ENCODE assay signal across 17 cellular contexts in genomic region chr2:11250400-11251277, GRCh38.
A peak's percentile ranks its signal among the peaks of the same experiment; 100 is the strongest.
DNase-seq lines count a peak whose midpoint lies in the region; ATAC-seq and TF ChIP-seq lines count a peak whose summit lies in the region.
"Had no signal": no experiment of that assay in that cellular context is flagged by ENCODE, and none has a peak within 500 bp of the region (broad histone marks: within the 10 kb centered on the region; RNA-seq: fewer than 3 reads in every experiment).

No MANE protein-coding gene starts in this region.

- CTCF ChIA-PET in WTC11 (lab: Charles Lee) = interaction anchor here (1.0 kb wide), 2 partner anchors 16 to 25 kb away, joined by 3 to 4 read pairs; no protein-coding TSS in a partner anchor

- H3K9me3 ChIP-seq in osteoblast (ENCODE audit: low read depth, low read length) (no peaks in the 10 kb centered on the region), adrenal gland (replicated peaks in 1 of 3) (no peaks in the 10 kb centered on the region)
- H3K9me3 ChIP-seq: left lung had no signal

- no peak overlapping the region for H3K4me3 Mint-ChIP-seq in WTC11
- H3K4me3 Mint-ChIP-seq: T-helper 1 cell treated with Interleukin-12 subunit alpha and Interleukin-12 subunit beta and Interleukin-4 antibody, amounts not matched to agents 30 μg/mL and 1 μg/mL, for 36 hours had no signal

- H3K4me1 ChIP-seq in osteoblast (ENCODE audit: insufficient read depth, low read length) (peaks cover 8% of the 10 kb centered on the region), adrenal gland (replicated peaks in 1 of 2) (no peaks in the 10 kb centered on the region)

- intact Hi-C loops in adrenal gland (cut with DNase I) = no loop called here

- POLR2A ChIA-PET in WTC11 (lab: Charles Lee) = no interaction called here

- H2AFZ ChIP-seq in osteoblast (ENCODE audit: low read length) = peak overlapping the region; percentile 29

- H3K36me3 ChIP-seq in osteoblast (ENCODE audit: insufficient read depth, low read length) = peaks cover 19% of the 10 kb centered on the region
- H3K36me3 ChIP-seq in adrenal gland (replicated peaks in 1 of 2) = no peaks in the 10 kb centered on the region

- no peaks in the 10 kb centered on the region for H3K27me3 Mint-ChIP-seq in WTC11 (ENCODE audit: low read depth)

- TF ChIP-seq POLR2A in adrenal gland (IDR thresholded peaks at IDR 0.05) = no peak

- WGBS in adrenal gland, 4 donors = 83 to 91% (median 86%) methylated on average over 4 of the region's 4 CpGs

- H3K9me3 Mint-ChIP-seq in WTC11 = peaks cover 8% of the 10 kb centered on the region

- peak overlapping the region; percentile 56 for H3K27ac ChIP-seq in osteoblast (ENCODE audit: low read depth, low read length)
- no peak overlapping the region for H3K27ac ChIP-seq in adrenal gland
- H3K27ac ChIP-seq: left lung had no signal

- H4K20me1 ChIP-seq in osteoblast (ENCODE audit: insufficient read depth, low read length) = peaks cover 7% of the 10 kb centered on the region

- ATAC-seq in WTC11 = peak; percentile 56
- ATAC-seq: left lung had no signal

- peak; percentile 31 for DNase-seq in ELR (ENCODE audit: low read depth)
- no peak for DNase-seq in WTC11 (ENCODE audit: low spot score)
- peak; percentile 45 for DNase-seq in fibroblast of the aortic adventitia (ENCODE audit: low read depth)
- no peak for DNase-seq in osteoblast (ENCODE audit: insufficient read length, low spot score, missing footprints)
- no peak for DNase-seq in T-helper 1 cell
- no peak for DNase-seq in amniotic stem cell (lab: John Stamatoyannopoulos, UW)
- no peak for DNase-seq in adrenal gland
- DNase-seq: activated CD4-positive, alpha-beta T cell treated with anti-CD3 and anti-CD28 coated beads, Interleukin-2, amount 50 U/mL, for 1 hour; activated gamma-delta T cell treated with Interleukin-2 at 50 U/mL for 16 hours; DND-41; foreskin fibroblast; left lung; NCI-H2107; NCI-H69; Right ventricle myocardium superior; substantia nigra had no signal

- no peaks in the 10 kb centered on the region for H3K27me3 ChIP-seq in osteoblast (ENCODE audit: insufficient read depth, low read length)
- H3K27me3 ChIP-seq in adrenal gland = no peaks in the 10 kb centered on the region
- H3K27me3 ChIP-seq: left lung had no signal

- H3K4me3 ChIP-seq in fibroblast of the aortic adventitia (ENCODE audit: low read depth, low read length) (no peak overlapping the region), osteoblast (ENCODE audit: insufficient read depth, low read length) (no peak overlapping the region), adrenal gland (no peak overlapping the region)
- H3K4me3 ChIP-seq: left lung had no signal

- peaks cover 6% of the 10 kb centered on the region; the same call in 1 of the 2 replicates for H3K36me3 Mint-ChIP-seq in WTC11

- peaks cover 64% of the 10 kb centered on the region for H3K79me2 ChIP-seq in osteoblast (ENCODE audit: insufficient read depth, low read length)

- TF ChIP-seq CTCF in WTC11 (IDR thresholded peaks at IDR 0.05) (no peak), fibroblast of the aortic adventitia (IDR thresholded peaks at IDR 0.05; ENCODE audit: insufficient read depth, low read length) (no peak), osteoblast (IDR thresholded peaks at IDR 0.05; ENCODE audit: extremely low read depth, low read depth, low read length) (no peak), adrenal gland (IDR thresholded peaks at IDR 0.05) (no peak)

- peak overlapping the region; percentile 60 for H3K4me2 ChIP-seq in osteoblast (ENCODE audit: insufficient read depth, low read length)

- peaks cover 15% of the 10 kb centered on the region for H3K4me1 Mint-ChIP-seq in WTC11

- H3K27ac Mint-ChIP-seq in WTC11 = peak overlapping the region; percentile 1; the same call in 1 of the 2 replicates
- H3K27ac Mint-ChIP-seq: T-helper 1 cell treated with Interleukin-12 subunit alpha and Interleukin-12 subunit beta and Interleukin-4 antibody, amounts not matched to agents 30 μg/mL and 1 μg/mL, for 36 hours had no signal

TF ChIP-seq in WTC11, 78 proteins besides CTCF, POLR2A, EP300 and RAD21:
- TF ChIP-seq JAZF1 (CRISPR knock-in tag; IDR thresholded peaks at IDR 0.05) = no peak
- no peak for TF ChIP-seq MAX (CRISPR knock-in tag; IDR thresholded peaks at IDR 0.05)
- TF ChIP-seq FOXK1 (CRISPR knock-in tag; IDR thresholded peaks at IDR 0.05) = no peak
- TF ChIP-seq FOXJ3 (CRISPR knock-in tag; IDR thresholded peaks at IDR 0.05; ENCODE audit: borderline replicate concordance) = no peak
- no peak for TF ChIP-seq IRF1 (CRISPR knock-in tag; IDR thresholded peaks at IDR 0.05)
- no peak for TF ChIP-seq RELA (CRISPR knock-in tag; IDR thresholded peaks at IDR 0.05; ENCODE audit: borderline replicate concordance)
- no peak for TF ChIP-seq ZBTB43 (CRISPR knock-in tag; IDR thresholded peaks at IDR 0.05)
- no peak for TF ChIP-seq ZNF396 (CRISPR knock-in tag; IDR thresholded peaks at IDR 0.05; ENCODE audit: borderline replicate concordance)
- no peak for TF ChIP-seq ZNF232 (CRISPR knock-in tag; IDR thresholded peaks at IDR 0.05)
- no peak for TF ChIP-seq CREB1 (CRISPR knock-in tag; IDR thresholded peaks at IDR 0.05)
- no peak for TF ChIP-seq ZNF263 (CRISPR knock-in tag; IDR thresholded peaks at IDR 0.05; ENCODE audit: low read depth)
- no peak for TF ChIP-seq EMX1 (CRISPR knock-in tag; IDR thresholded peaks at IDR 0.05)
- no peak for TF ChIP-seq GTF2I (CRISPR knock-in tag; conservative IDR thresholded peaks at IDR 0.05)
- no peak for TF ChIP-seq NR1H2 (CRISPR knock-in tag; IDR thresholded peaks at IDR 0.05)
- no peak for TF ChIP-seq ATF1 (CRISPR knock-in tag; IDR thresholded peaks at IDR 0.05)
- no peak for TF ChIP-seq SMAD3 (CRISPR knock-in tag; IDR thresholded peaks at IDR 0.05; ENCODE audit: borderline replicate concordance)

Comparison
In these comparisons a context has a peak if more than half of its experiments do, and no peak if none do; other contexts are left out.
1. DNase-seq: peak in ELR (single experiment) and fibroblast of the aortic adventitia (single experiment); none in WTC11 (single experiment), osteoblast (single experiment), T-helper 1 cell (0 of 5), amniotic stem cell (single experiment) and adrenal gland (0 of 7).